28 cellular contexts compared by ENCODE assay signal in the genomic region with DNA sequence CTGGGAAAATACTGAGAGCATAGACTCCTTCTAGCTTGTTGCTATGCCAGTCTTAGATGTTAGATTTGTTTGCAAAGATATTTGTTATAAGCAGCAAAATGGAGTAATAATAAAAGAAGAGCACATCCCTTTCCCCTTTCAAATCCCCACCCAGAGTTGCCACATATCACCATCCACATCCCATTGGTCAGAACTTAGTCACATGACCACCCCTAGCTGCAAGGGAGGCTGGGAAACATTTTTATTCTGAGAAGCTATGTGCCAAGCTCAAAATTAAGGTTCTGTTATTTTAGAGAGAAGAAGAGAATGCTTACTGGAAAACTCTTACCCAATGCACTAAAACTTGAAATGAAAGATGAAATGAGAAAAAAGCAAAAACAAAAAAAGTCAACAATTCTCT.
"Had no signal": no experiment of that assay in that cellular context is flagged by ENCODE, and none has a peak within 500 bp of the region (broad histone marks: within the 10 kb centered on the region; RNA-seq: fewer than 3 reads in every experiment).

No MANE protein-coding gene starts in this region.

- H3K36me3 ChIP-seq: colonic mucosa, gastrocnemius medialis, heart left ventricle, left lung, lower lobe of right lung had no signal

- H3K4me3 Mint-ChIP-seq: dendritic cell treated with granulocyte-macrophage colony-stimulating factor and Interleukin-4, amounts not matched to agents 40 ng/mL and 50 ng/mL, for 4 days; effector memory CD8-positive, alpha-beta T cell; endodermal cell; immature natural killer cell; mesothelial cell of epicardium; naive thymus-derived CD4-positive, alpha-beta T cell had no signal

- H3K4me3 ChIP-seq: colonic mucosa, gastrocnemius medialis, heart left ventricle, hepatocyte, left lung, lower lobe of right lung, mucosa of descending colon had no signal

- H3K4me2 ChIP-seq: hepatocyte had no signal

- DNase-seq: colonic mucosa; cortex of kidney; effector CD8-positive, alpha-beta T cell; effector memory CD8-positive, alpha-beta T cell; endodermal cell; erythroblast; foreskin fibroblast; foreskin melanocyte; gastrocnemius medialis; heart left ventricle; hypothalamus; immature natural killer cell; islet precursor cell; kidney; kidney glomerular epithelial cell; left colon; left lung; left ventricle myocardium superior; lower lobe of right lung; mesenchymal stem cell; mucosa of descending colon; naive thymus-derived CD4-positive, alpha-beta T cell had no signal

- H3K36me3 Mint-ChIP-seq: mesothelial cell of epicardium had no signal

- ATAC-seq: effector memory CD8-positive, alpha-beta T cell; esophagus mucosa; gastrocnemius medialis; heart left ventricle; left colon; left lung; left ventricle myocardium superior; lower lobe of right lung; mucosa of descending colon; naive thymus-derived CD4-positive, alpha-beta T cell had no signal

- H3K9me3 ChIP-seq: colonic mucosa, gastrocnemius medialis, mucosa of descending colon had no signal

- H3K27me3 ChIP-seq: colonic mucosa had no signal

- H3K4me1 Mint-ChIP-seq: immature natural killer cell, mesothelial cell of epicardium had no signal

- H3K27ac ChIP-seq: colonic mucosa, epithelial cell of prostate, gastrocnemius medialis, heart left ventricle, hepatocyte, left lung, lower lobe of right lung had no signal

- H3K27ac Mint-ChIP-seq: dendritic cell treated with granulocyte-macrophage colony-stimulating factor and Interleukin-4, amounts not matched to agents 40 ng/mL and 50 ng/mL, for 4 days; effector memory CD8-positive, alpha-beta T cell; endodermal cell; immature natural killer cell; mesothelial cell of epicardium had no signal

- H3K4me1 ChIP-seq: colonic mucosa, gastrocnemius medialis, heart left ventricle, left lung, lower lobe of right lung had no signal

- H3K79me2 ChIP-seq: hepatocyte had no signal

- FAIRE-seq: endometrium, kidney had no signal

- H2AFZ ChIP-seq: hepatocyte had no signal
